Comparison of ENCODE assay signal across 33 cellular contexts in genomic region chr10:87674963-87675362, GRCh38. TPM values are rescaled to one million over a fixed set of nuclear protein-coding genes. Genes with fewer than 3 reads are reported as not detected.
DNase-seq lines count a peak whose midpoint lies in the region; ATAC-seq and TF ChIP-seq lines count a peak whose summit lies in the region.
"Had no signal": no experiment of that assay in that cellular context is flagged by ENCODE, and none has a peak within 500 bp of the region (broad histone marks: within the 10 kb centered on the region; RNA-seq: fewer than 3 reads in every experiment).

No MANE protein-coding gene starts in this region.

- no peaks in the 10 kb centered on the region for H3K9me3 ChIP-seq in mesenchymal stem cell (ENCODE audit: control insufficient read depth, low read length)
- H3K9me3 ChIP-seq: Caco-2, heart right ventricle, pancreas, right atrium auricular region, spleen had no signal

- no peaks in the 10 kb centered on the region for H3K27me3 ChIP-seq in mesenchymal stem cell (ENCODE audit: control insufficient read depth in 1 of 2, insufficient read depth in 1 of 2, low read length in 2 of 2)
- H3K27me3 ChIP-seq: heart right ventricle, pancreas, right atrium auricular region, spleen had no signal

- no peak overlapping the region for H2BK5ac ChIP-seq in mesenchymal stem cell (ENCODE audit: low read depth, low read length, poor library complexity, severe bottlenecking)

- H2AFZ ChIP-seq in mesenchymal stem cell (ENCODE audit: low read depth, low read length), result no peak overlapping the region

- TF ChIP-seq POLR2A in erythroblast (IDR thresholded peaks at IDR 0.05; ENCODE audit: low read length), result no peak

- H3K4me1 Mint-ChIP-seq in chondrocyte (ENCODE audit: low read depth), result peaks cover 46% of the 10 kb centered on the region
- no peaks in the 10 kb centered on the region for H3K4me1 Mint-ChIP-seq in stimulated activated memory B cell treated with anti-CD40 and anti-IgM and Interleukin-4, amounts not matched to agents 10 μg/mL and 1 μg/mL and 100 μg/mL, for 72 hours
- H3K4me1 Mint-ChIP-seq: IgD-negative memory B cell, nephron had no signal

- H3K4me1 ChIP-seq in mesenchymal stem cell (ENCODE audit: control insufficient read depth, insufficient read depth, low read depth, low read length), result peaks cover 2% of the 10 kb centered on the region
- H3K4me1 ChIP-seq: Caco-2, spleen had no signal

- no peaks in the 10 kb centered on the region for H3K36me3 Mint-ChIP-seq in chondrocyte (ENCODE audit: low read depth)
- H3K36me3 Mint-ChIP-seq in stimulated activated memory B cell treated with anti-CD40 and anti-IgM and Interleukin-4, amounts not matched to agents 10 μg/mL and 1 μg/mL and 100 μg/mL, for 72 hours, result no peaks in the 10 kb centered on the region
- H3K36me3 Mint-ChIP-seq: IgD-negative memory B cell had no signal

- no peaks in the 10 kb centered on the region for H3K9me3 Mint-ChIP-seq in chondrocyte (ENCODE audit: low read depth)
- H3K9me3 Mint-ChIP-seq in stimulated activated memory B cell treated with anti-CD40 and anti-IgM and Interleukin-4, amounts not matched to agents 10 μg/mL and 1 μg/mL and 100 μg/mL, for 72 hours, result no peaks in the 10 kb centered on the region
- H3K9me3 Mint-ChIP-seq: nephron, type B pancreatic cell had no signal

- DNase-seq in EL (peak; percentile 71), NCI-H226 (peak; percentile 80), chondrocyte (ENCODE audit: low spot score) (no peak), mesenchymal stem cell (peak; percentile 40), erythroblast (lab: John Stamatoyannopoulos, UW) (no peak)
- no peak for DNase-seq in stimulated activated CD4-positive, alpha-beta T cell treated with anti-CD3 and anti-CD28 coated beads, Interleukin-4, amount 100 ng/mL, for 1 hour
- DNase-seq: activated CD4-positive, alpha-beta T cell treated with anti-CD3 and anti-CD28 coated beads, Interleukin-2, amount 50 U/mL, for 48 hours; activated CD8-positive, alpha-beta memory T cell treated with anti-CD3 and anti-CD28 coated beads, Interleukin-2, amount 50 U/mL, for 48 hours; activated naive CD4-positive, alpha-beta T cell treated with anti-CD3 and anti-CD28 coated beads, Interleukin-2, amount 50 U/mL, for 16 hours; C1 segment of cervical spinal cord; Caco-2; dermis blood vessel endothelial cell; DMS79 treated with DMSO at 0.1 percent for 48 hours; heart right ventricle; kidney glomerular epithelial cell; NCI-H1092; NCI-H187; NCI-H2171; NCI-H524; pancreas; PC-3; SHP77 treated with DMSO at 0.1 percent for 48 hours; spleen; substantia nigra; T-helper 1 cell had no signal

- H2BK15ac ChIP-seq in mesenchymal stem cell (ENCODE audit: low read depth, poor library complexity, severe bottlenecking), result no peak overlapping the region

- no peak overlapping the region for H3K27ac ChIP-seq in mesenchymal stem cell (ENCODE audit: low read length, poor library complexity, severe bottlenecking)
- H3K27ac ChIP-seq: heart right ventricle, pancreas, right atrium auricular region, spleen had no signal

- H2AK5ac ChIP-seq in mesenchymal stem cell (ENCODE audit: low read length, severe bottlenecking), result no peak overlapping the region

- no peak overlapping the region for H3K4ac ChIP-seq in mesenchymal stem cell (ENCODE audit: low read depth in 1 of 2, low read length in 2 of 2)

- H3K27me3 Mint-ChIP-seq in chondrocyte (ENCODE audit: low read depth), result no peaks in the 10 kb centered on the region
- H3K27me3 Mint-ChIP-seq in stimulated activated memory B cell treated with anti-CD40 and anti-IgM and Interleukin-4, amounts not matched to agents 10 μg/mL and 1 μg/mL and 100 μg/mL, for 72 hours, result peaks cover 27% of the 10 kb centered on the region
- H3K27me3 Mint-ChIP-seq: type B pancreatic cell had no signal

- no peak overlapping the region for H3K14ac ChIP-seq in mesenchymal stem cell (ENCODE audit: low read length in 2 of 2)

- H3K23ac ChIP-seq in mesenchymal stem cell (ENCODE audit: low read length in 2 of 2), result no peak overlapping the region

- no peak overlapping the region for H2BK120ac ChIP-seq in mesenchymal stem cell (ENCODE audit: low read depth, low read length)

- no peak overlapping the region for H4K8ac ChIP-seq in mesenchymal stem cell (ENCODE audit: low read length)

- no peak for TF ChIP-seq CTCF in chondrocyte (IDR thresholded peaks at IDR 0.05)

- H3K4me3 ChIP-seq in mesenchymal stem cell (ENCODE audit: insufficient read depth in 1 of 2, low read depth in 1 of 2, low read length in 2 of 2), result no peak overlapping the region
- H3K4me3 ChIP-seq: heart right ventricle, lung, pancreas, right atrium auricular region, spleen had no signal

- no peak overlapping the region for H4K91ac ChIP-seq in mesenchymal stem cell (ENCODE audit: low read length)

- H3K4me2 ChIP-seq in mesenchymal stem cell (ENCODE audit: low read length, poor library complexity, severe bottlenecking), result no peak overlapping the region

- H3K27ac Mint-ChIP-seq in chondrocyte (ENCODE audit: unreplicated experiment), result peak overlapping the region; percentile 2
- H3K27ac Mint-ChIP-seq in stimulated activated memory B cell treated with anti-CD40 and anti-IgM and Interleukin-4, amounts not matched to agents 10 μg/mL and 1 μg/mL and 100 μg/mL, for 72 hours, result no peak overlapping the region
- H3K27ac Mint-ChIP-seq: IgD-negative memory B cell, nephron, type B pancreatic cell had no signal

- H3K18ac ChIP-seq in mesenchymal stem cell (ENCODE audit: low read depth in 1 of 2, low read length in 2 of 2), result no peak overlapping the region

- ATAC-seq in stimulated activated memory B cell treated with anti-CD40 and anti-IgM and Interleukin-4, amounts not matched to agents 10 μg/mL and 1 μg/mL and 100 μg/mL, for 72 hours, result no peak
- no peak for ATAC-seq in HG02759 (IDR thresholded peaks at IDR 0.05; ENCODE audit: unreplicated experiment)
- ATAC-seq: activated CD4-positive, CD25-positive, alpha-beta regulatory T cell treated with anti-CD3 and anti-CD28 coated beads, Interleukin-2, amount 50 U/mL, for 24 hours; heart right ventricle had no signal

- H3K79me1 ChIP-seq in mesenchymal stem cell (replicated peaks; ENCODE audit: low read length, poor library complexity, severe bottlenecking), result peaks cover 7% of the 10 kb centered on the region

- H2BK12ac ChIP-seq in mesenchymal stem cell (ENCODE audit: low read length in 2 of 2), result no peak overlapping the region

- 100% methylated on average over 1 of the region's 2 CpGs for WGBS in mesenchymal stem cell

- no peak overlapping the region for H3K4me3 Mint-ChIP-seq in chondrocyte (ENCODE audit: unreplicated experiment)
- H3K4me3 Mint-ChIP-seq in stimulated activated memory B cell treated with anti-CD40 and anti-IgM and Interleukin-4, amounts not matched to agents 10 μg/mL and 1 μg/mL and 100 μg/mL, for 72 hours, result no peak overlapping the region
- H3K4me3 Mint-ChIP-seq: IgD-negative memory B cell, nephron, type B pancreatic cell had no signal

- no peaks in the 10 kb centered on the region for H3K36me3 ChIP-seq in mesenchymal stem cell (ENCODE audit: control insufficient read depth in 1 of 2, insufficient read depth in 2 of 2, low read depth in 1 of 2, low read length in 2 of 2)
- H3K36me3 ChIP-seq: heart right ventricle, pancreas, right atrium auricular region, spleen had no signal

- H3K9ac ChIP-seq in mesenchymal stem cell (ENCODE audit: low read length), result no peak overlapping the region

RNA-seq across cellular contexts. Expression of gene PAPSS2, which starts 15.3 kb away (rescaled TPM):
- total RNA-seq in chondrocyte, result 61.5 to 71.6 TPM (median 66.2 TPM) in 3 replicates
- 79.7 TPM for polyA plus RNA-seq in mesenchymal stem cell (2013, experiment 1 of 2)
- 80.1 TPM for polyA plus RNA-seq in mesenchymal stem cell (2013, experiment 2 of 2)

Comparison
In these comparisons a context has a peak if more than half of its experiments do, and no peak if none do; other contexts are left out.
1. DNase-seq: peak in EL (single experiment), NCI-H226 (single experiment) and mesenchymal stem cell (single experiment); none in chondrocyte (single experiment), erythroblast (0 of 2) and stimulated activated CD4-positive, alpha-beta T cell treated with anti-CD3 and anti-CD28 coated beads, Interleukin-4, amount 100 ng/mL, for 1 hour (single experiment).